1 cellular context compared by ENCODE assay signal in genomic region chr17:76733618-76733957, GRCh38.
A peak's percentile ranks its signal among the peaks of the same experiment; 100 is the strongest.
TF ChIP-seq lines count a peak whose summit lies in the region.

No MANE protein-coding gene starts in this region.

TF ChIP-seq in GM12878, 131 proteins besides CTCF, POLR2A, EP300 and RAD21:
- TF ChIP-seq PAX5 (IDR thresholded peaks at IDR 0.05; ENCODE audit: borderline replicate concordance, low read depth, low read length): peak; percentile 23; the same call in 1 of the 2 replicates
- no peak for TF ChIP-seq ZBTB11 (CRISPR knock-in tag; IDR thresholded peaks at IDR 0.05)
- TF ChIP-seq SMAD5 (IDR thresholded peaks at IDR 0.05; ENCODE audit: low read depth): peak; percentile 53; the same call in 1 of the 2 replicates
- TF ChIP-seq SIN3A (IDR thresholded peaks at IDR 0.05; ENCODE audit: low read depth, low read length): no peak
